ENCODE assay signal across 11 cellular contexts in genomic region chr10:29618341-29619171, GRCh38. TPM values are rescaled to one million over a fixed set of nuclear protein-coding genes. Genes with fewer than 3 reads are reported as not detected.
A peak's percentile ranks its signal among the peaks of the same experiment; 100 is the strongest.
DNase-seq lines count a peak whose midpoint lies in the region; ATAC-seq and TF ChIP-seq lines count a peak whose summit lies in the region.
"Had no signal": no experiment of that assay in that cellular context is flagged by ENCODE, and none has a peak within 500 bp of the region (broad histone marks: within the 10 kb centered on the region; RNA-seq: fewer than 3 reads in every experiment).

No MANE protein-coding gene starts in this region.

- no CpG with 5 or more reads among the region's 14 CpGs for WGBS in neuronal stem cell (ENCODE audit: extremely low coverage in 2 of 2, insufficient read length in 2 of 2, insufficient replicate concordance in 1 of 2), 2 donors

- TF ChIP-seq CTCF in Calu3 (IDR thresholded peaks at IDR 0.05; ENCODE audit: unreplicated experiment) (no peak), RWPE2 (IDR thresholded peaks at IDR 0.05; ENCODE audit: poor library complexity, severe bottlenecking) (no peak), fibroblast of villous mesenchyme (IDR thresholded peaks at IDR 0.05; ENCODE audit: insufficient read depth, low read depth, low read length) (no peak), endothelial cell (IDR thresholded peaks at IDR 0.05; ENCODE audit: unreplicated experiment) (no peak), HFFc6 (IDR thresholded peaks at IDR 0.05) (no peak)

- no peak overlapping the region for H2AK5ac ChIP-seq in neuronal stem cell (ENCODE audit: low read depth, low read length)

- intact Hi-C loops in Calu3 (cut with micrococcal nuclease; ENCODE audit: unreplicated experiment) = loop anchor here (5.0 kb wide), 1 partner anchor 39 kb away; no protein-coding TSS in a partner anchor

- no peak overlapping the region for H3K4ac ChIP-seq in neuronal stem cell (ENCODE audit: low read length)

- peak overlapping the region; percentile 18 for H3K18ac ChIP-seq in neuronal stem cell (ENCODE audit: low read length)

- CTCF ChIA-PET in Calu3 (lab: Charles Lee) = interaction anchor here (0.5 to 2.6 kb wide), 11 partner anchors 9 to 623 kb away, joined by 3 to 11 read pairs (median 3); no protein-coding TSS in a partner anchor

- no TSS peak for BruUV-seq in Calu3 (replicated peaks; lab: Mats Ljungman, UMichigan)

- H2BK5ac ChIP-seq in neuronal stem cell (ENCODE audit: low read length) = no peak overlapping the region

- ATAC-seq in RWPE2 (ENCODE audit: low read depth) = peak; percentile 38; the same call in 1 of the 3 replicates
- ATAC-seq in HG03457 (IDR thresholded peaks at IDR 0.05; ENCODE audit: unreplicated experiment) = no peak

- no peak overlapping the region for H2BK120ac ChIP-seq in neuronal stem cell (ENCODE audit: low read depth, low read length)

- H3K4me2 ChIP-seq in neuronal stem cell (ENCODE audit: insufficient read depth, low read length, poor library complexity, severe bottlenecking) = no peak overlapping the region

- H3K36me3 Mint-ChIP-seq in Calu3 (ENCODE audit: insufficient read depth, unreplicated experiment) = peaks cover 34% of the 10 kb centered on the region
- peaks cover 3% of the 10 kb centered on the region for H3K36me3 Mint-ChIP-seq in endothelial cell (ENCODE audit: low read depth, unreplicated experiment)
- no peaks in the 10 kb centered on the region for H3K36me3 Mint-ChIP-seq in HFFc6 (ENCODE audit: low read depth)
- H3K36me3 Mint-ChIP-seq: naive B cell had no signal

- no peak overlapping the region for H2BK12ac ChIP-seq in neuronal stem cell (ENCODE audit: low read length)

- H3K27ac Mint-ChIP-seq in Calu3 (ENCODE audit: unreplicated experiment) (peak overlapping the region; percentile 92), endothelial cell (ENCODE audit: unreplicated experiment) (no peak overlapping the region), HFFc6 (no peak overlapping the region)

- H3K23ac ChIP-seq in neuronal stem cell (ENCODE audit: low read depth, low read length, poor library complexity) = no peak overlapping the region

- H2AFZ ChIP-seq in neuronal stem cell (ENCODE audit: low read length) = no peak overlapping the region

- H3K9me3 Mint-ChIP-seq in Calu3 (ENCODE audit: low read depth, unreplicated experiment) (no peaks in the 10 kb centered on the region), endothelial cell (ENCODE audit: unreplicated experiment) (no peaks in the 10 kb centered on the region), HFFc6 (no peaks in the 10 kb centered on the region)

- H3K79me1 ChIP-seq in neuronal stem cell (ENCODE audit: low read depth, low read length) = no peaks in the 10 kb centered on the region

- no peaks in the 10 kb centered on the region for H3K27me3 ChIP-seq in RWPE2 (ENCODE audit: insufficient read depth, poor library complexity, severe bottlenecking)
- H3K27me3 ChIP-seq in neuronal stem cell (ENCODE audit: control insufficient read depth in 3 of 3, insufficient read depth in 3 of 3, low read depth in 1 of 3, low read length in 3 of 3) = no peaks in the 10 kb centered on the region

- peak overlapping the region; percentile 22 for H3K9ac ChIP-seq in neuronal stem cell (ENCODE audit: low read depth, low read length, poor library complexity)

- no peak overlapping the region for H3K14ac ChIP-seq in neuronal stem cell (ENCODE audit: low read length)

- H3K9me3 ChIP-seq in RWPE2 (ENCODE audit: severe bottlenecking) = no peaks in the 10 kb centered on the region
- H3K9me3 ChIP-seq in neuronal stem cell (replicated peaks in 1 of 2; ENCODE audit: control insufficient read depth in 2 of 2, insufficient read depth in 1 of 2, low read depth in 1 of 2, low read length in 2 of 2) = peaks cover 0 to 10% of the 10 kb centered on the region in 2 donors

- H3K4me3 Mint-ChIP-seq in Calu3 (ENCODE audit: low read depth, unreplicated experiment) (peak overlapping the region; percentile 66), endothelial cell (ENCODE audit: unreplicated experiment) (no peak overlapping the region), HFFc6 (no peak overlapping the region)
- H3K4me3 Mint-ChIP-seq: naive B cell had no signal

- H2BK15ac ChIP-seq in neuronal stem cell (ENCODE audit: low read length) = no peak overlapping the region

- H3K36me3 ChIP-seq in RWPE2 (ENCODE audit: low read depth) (no peaks in the 10 kb centered on the region), neuronal stem cell (replicated peaks in 1 of 2; ENCODE audit: control insufficient read depth in 2 of 2, insufficient read depth in 2 of 2, low read length in 2 of 2) (no peaks in the 10 kb centered on the region)

- H3K4me1 ChIP-seq in RWPE2 (ENCODE audit: insufficient read depth, poor library complexity, severe bottlenecking) = peaks cover 4% of the 10 kb centered on the region
- H3K4me1 ChIP-seq in neuronal stem cell (ENCODE audit: control insufficient read depth in 2 of 2, insufficient read depth in 1 of 2, low read depth in 1 of 2, low read length in 2 of 2) = peaks cover 11 to 20% of the 10 kb centered on the region in 2 donors

- no peak overlapping the region for H3K4me3 ChIP-seq in RWPE2 (ENCODE audit: severe bottlenecking)
- no peak overlapping the region for H3K4me3 ChIP-seq in fibroblast of villous mesenchyme (ENCODE audit: low read depth, low read length)
- no peak overlapping the region for H3K4me3 ChIP-seq in neuronal stem cell (ENCODE audit: low read length in 2 of 2)

- no peak overlapping the region for H4K8ac ChIP-seq in neuronal stem cell (ENCODE audit: low read depth, low read length)

- no peak overlapping the region for H4K91ac ChIP-seq in neuronal stem cell (ENCODE audit: low read depth, low read length, poor library complexity)

- H3K27ac ChIP-seq in RWPE2 (ENCODE audit: poor library complexity, severe bottlenecking) (no peak overlapping the region), neuronal stem cell (replicated peaks; ENCODE audit: low read length) (peak overlapping the region; percentile 56)

- DNase-seq in Calu3 = peak; percentile 81
- no peak for DNase-seq in RWPE2 (ENCODE audit: low spot score)
- DNase-seq in fibroblast of villous mesenchyme (ENCODE audit: low read depth) = peak; percentile 77
- DNase-seq in neuronal stem cell (ENCODE audit: low spot score) = no peak
- DNase-seq in endothelial cell (ENCODE audit: low spot score) = no peak
- DNase-seq in HFFc6 = no peak
- DNase-seq in SKM-1 treated with dmso at 0.1 percent for 144 hours (lab: John Stamatoyannopoulos, UW; ENCODE audit: unreplicated experiment) = no peak
- DNase-seq: activated CD4-positive, alpha-beta T cell treated with anti-CD3 and anti-CD28 coated beads, Interleukin-2, amount 50 U/mL, for 48 hours; DMS 273 treated with DMSO at 0.1 percent for 48 hours; naive B cell had no signal

- no peaks in the 10 kb centered on the region for H3K27me3 Mint-ChIP-seq in Calu3 (ENCODE audit: unreplicated experiment)
- peaks cover 7% of the 10 kb centered on the region for H3K27me3 Mint-ChIP-seq in endothelial cell (ENCODE audit: unreplicated experiment)
- H3K27me3 Mint-ChIP-seq in HFFc6 (ENCODE audit: insufficient read depth) = peaks cover 34% of the 10 kb centered on the region

- peaks cover 65% of the 10 kb centered on the region for H3K4me1 Mint-ChIP-seq in Calu3 (ENCODE audit: low read depth, unreplicated experiment)
- peaks cover 15% of the 10 kb centered on the region for H3K4me1 Mint-ChIP-seq in endothelial cell (ENCODE audit: unreplicated experiment)
- H3K4me1 Mint-ChIP-seq in HFFc6 (ENCODE audit: low read depth) = peaks cover 7% of the 10 kb centered on the region; the same call in 1 of the 2 replicates
- H3K4me1 Mint-ChIP-seq: naive B cell had no signal

RNA-seq across cellular contexts. Expression of gene SVIL, which starts 16.2 kb away (rescaled TPM):
- total RNA-seq in Calu3 (2022) = 111 and 147 TPM in 2 replicates
- 7.8 and 11.9 TPM in 2 replicates for total RNA-seq in fibroblast of villous mesenchyme
- 26.6 TPM for polyA plus RNA-seq in neuronal stem cell (2013, experiment 1 of 2)
- 28.1 TPM for polyA plus RNA-seq in neuronal stem cell (2013, experiment 2 of 2)
- 125 TPM for total RNA-seq in endothelial cell (ENCODE audit: unreplicated experiment)
- total RNA-seq in HFFc6 (2021; fragmentation: NEBNext Ultra II Directional; extraction: Animal tissue kit (Norgen Biotek cat#: 25700)) = under 1 TPM; 0.22 to 0.89 (median 0.48) TPM

Comparison
In these comparisons a context has a peak if more than half of its experiments do, and no peak if none do; other contexts are left out.
1. DNase-seq: peak in Calu3 (single experiment) and fibroblast of villous mesenchyme (single experiment); none in RWPE2 (single experiment), neuronal stem cell (single experiment), endothelial cell (single experiment), HFFc6 (single experiment) and SKM-1 treated with dmso at 0.1 percent for 144 hours (single experiment).